In the genomic region with DNA sequence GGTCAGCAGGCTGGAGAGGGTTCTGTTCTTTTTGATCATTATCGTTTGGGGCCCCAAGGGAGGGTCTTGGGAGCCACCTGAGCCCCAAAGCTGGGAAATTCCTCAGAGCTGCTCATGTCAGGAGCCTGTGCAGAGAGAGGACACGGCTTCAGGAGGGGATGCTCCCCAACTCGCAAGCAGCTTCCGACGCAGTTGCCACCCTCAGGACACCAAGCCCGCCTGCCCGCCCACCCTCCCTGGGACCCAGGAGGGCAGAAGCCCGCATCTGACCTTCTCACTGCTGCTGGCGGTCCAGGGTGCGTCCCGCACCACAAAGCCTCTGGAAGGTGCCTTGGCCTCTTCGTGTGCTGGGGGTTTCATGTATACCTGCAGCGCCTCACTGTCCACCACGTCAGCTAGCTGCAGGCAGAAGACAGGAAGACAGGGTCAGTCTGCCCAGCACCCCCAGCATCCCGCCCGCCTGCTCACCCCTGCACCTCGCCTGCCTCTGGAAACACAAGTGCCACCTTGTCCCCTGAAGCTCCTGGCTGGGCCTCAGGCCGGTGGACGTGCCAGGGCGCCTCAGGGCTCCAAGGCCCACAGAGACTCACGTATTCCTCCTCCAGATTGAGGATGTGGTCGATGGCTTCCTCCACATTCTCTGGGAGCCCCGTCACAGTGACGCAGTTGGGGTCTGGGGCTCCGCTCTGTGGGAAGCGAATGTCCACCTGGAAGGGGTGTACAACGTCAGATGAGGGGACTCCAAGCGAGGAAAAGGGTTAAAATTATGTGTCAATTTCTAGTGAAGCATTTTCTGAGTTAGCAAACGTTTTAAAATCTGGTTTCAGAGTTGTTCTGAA, we compare ENCODE assay signal across 17 cellular contexts.
"Had no signal": no experiment of that assay in that cellular context is flagged by ENCODE, and none has a peak within 500 bp of the region (broad histone marks: within the 10 kb centered on the region; RNA-seq: fewer than 3 reads in every experiment).

No MANE protein-coding gene starts in this region.

- H3K4me3 Mint-ChIP-seq: activated CD8-positive, alpha-beta T cell treated with anti-CD3 and anti-CD28 coated beads, Interleukin-2, amount 10 ng/mL, durations not matched to agents 7 days and 5 days; activated T-helper 1 cell treated with anti-CD3 and anti-CD28 coated beads, Interleukin-12 subunit alpha, Interleukin-12 subunit beta, Interleukin-2, Interleukin-4 antibody, amounts not matched to agents 30 ng/mL and 10 ng/mL and 1 ng/mL, durations not matched to agents 14 hours and 24 hours and 36 hours; brain; naive B cell; stimulated activated memory B cell treated with anti-CD40 and anti-IgM and Interleukin-4, amounts not matched to agents 10 μg/mL and 1 μg/mL and 100 μg/mL, for 72 hours; type B pancreatic cell had no signal

- FAIRE-seq: small intestine had no signal

- H3K9me3 Mint-ChIP-seq: activated T-helper 1 cell treated with anti-CD3 and anti-CD28 coated beads, Interleukin-12 subunit alpha, Interleukin-12 subunit beta, Interleukin-2, Interleukin-4 antibody, amounts not matched to agents 30 ng/mL and 10 ng/mL and 1 ng/mL, durations not matched to agents 14 hours and 24 hours and 36 hours; brain; naive B cell; stimulated activated memory B cell treated with anti-CD40 and anti-IgM and Interleukin-4, amounts not matched to agents 10 μg/mL and 1 μg/mL and 100 μg/mL, for 72 hours; type B pancreatic cell had no signal

- H3K27me3 ChIP-seq: adrenal gland, neutrophil had no signal

- H3K4me3 ChIP-seq: adrenal gland had no signal

- H3K27ac ChIP-seq: neutrophil, WERI-Rb-1 had no signal

- H3K27ac Mint-ChIP-seq: activated CD8-positive, alpha-beta T cell treated with anti-CD3 and anti-CD28 coated beads, Interleukin-2, amount 10 ng/mL, durations not matched to agents 7 days and 5 days; activated T-helper 1 cell treated with anti-CD3 and anti-CD28 coated beads, Interleukin-12 subunit alpha, Interleukin-12 subunit beta, Interleukin-2, Interleukin-4 antibody, amounts not matched to agents 30 ng/mL and 10 ng/mL and 1 ng/mL, durations not matched to agents 14 hours and 24 hours and 36 hours; brain; stimulated activated memory B cell treated with anti-CD40 and anti-IgM and Interleukin-4, amounts not matched to agents 10 μg/mL and 1 μg/mL and 100 μg/mL, for 72 hours; type B pancreatic cell had no signal

- H3K9me3 ChIP-seq: adrenal gland, neutrophil had no signal

- H3K27me3 Mint-ChIP-seq: brain; stimulated activated memory B cell treated with anti-CD40 and anti-IgM and Interleukin-4, amounts not matched to agents 10 μg/mL and 1 μg/mL and 100 μg/mL, for 72 hours; type B pancreatic cell had no signal

- DNase-seq: activated CD4-positive, alpha-beta T cell treated with anti-CD3 and anti-CD28 coated beads for 4 hours; activated CD8-positive, alpha-beta memory T cell treated with anti-CD3 and anti-CD28 coated beads, Interleukin-2, amount 50 U/mL, for 48 hours; activated CD8-positive, alpha-beta T cell treated with anti-CD3 and anti-CD28 coated beads, Interleukin-2, amount 10 ng/mL, durations not matched to agents 7 days and 5 days; activated naive CD4-positive, alpha-beta T cell; islet precursor cell; midbrain; naive B cell; small intestine; T1000; WERI-Rb-1 had no signal

- ATAC-seq: activated CD8-positive, alpha-beta T cell treated with anti-CD3 and anti-CD28 coated beads, Interleukin-2, amount 10 ng/mL, durations not matched to agents 7 days and 5 days; esophagus mucosa; stimulated activated memory B cell treated with anti-CD40 and anti-IgM and Interleukin-4, amounts not matched to agents 10 μg/mL and 1 μg/mL and 100 μg/mL, for 72 hours had no signal
